In genomic region chr21:16407403-16408279, GRCh38 we compare ENCODE assay signal across 20 cellular contexts.
A peak's percentile ranks its signal among the peaks of the same experiment; 100 is the strongest.
DNase-seq lines count a peak whose midpoint lies in the region; ATAC-seq, FAIRE-seq and TF ChIP-seq lines count a peak whose summit lies in the region.
"Had no signal": no experiment of that assay in that cellular context is flagged by ENCODE, and none has a peak within 500 bp of the region (broad histone marks: within the 10 kb centered on the region; RNA-seq: fewer than 3 reads in every experiment).

No MANE protein-coding gene starts in this region.

- TF ChIP-seq CTCF in cardiac muscle cell (IDR thresholded peaks at IDR 0.05; ENCODE audit: low read depth, low read length) (no peak), right lobe of liver (IDR thresholded peaks at IDR 0.05) (no peak), uterus (IDR thresholded peaks at IDR 0.05) (no peak)

- H3K4me3 ChIP-seq in cardiac muscle cell = no peak overlapping the region
- H3K4me3 ChIP-seq in adipocyte (ENCODE audit: low read length) = no peak overlapping the region
- H3K4me3 ChIP-seq in right lobe of liver = no peak overlapping the region
- no peak overlapping the region for H3K4me3 ChIP-seq in uterus

- no peaks in the 10 kb centered on the region for H3K27me3 Mint-ChIP-seq in activated CD8-positive, alpha-beta memory T cell treated with anti-CD3 and anti-CD28 coated beads, Interleukin-2, amount 10 ng/mL, durations not matched to agents 7 days and 5 days
- H3K27me3 Mint-ChIP-seq: activated naive CD8-positive, alpha-beta T cell treated with anti-CD3 and anti-CD28 coated beads for 36 hours had no signal

- CTCF ChIA-PET in activated CD8-positive, alpha-beta memory T cell treated with anti-CD3 and anti-CD28 coated beads, Interleukin-2, amount 10 ng/mL, durations not matched to agents 7 days and 5 days (lab: Charles Lee) = no interaction called here

- no peak overlapping the region for H3K27ac Mint-ChIP-seq in activated CD8-positive, alpha-beta memory T cell treated with anti-CD3 and anti-CD28 coated beads, Interleukin-2, amount 10 ng/mL, durations not matched to agents 7 days and 5 days
- H3K27ac Mint-ChIP-seq: activated naive CD8-positive, alpha-beta T cell treated with anti-CD3 and anti-CD28 coated beads for 36 hours; CD8-positive, alpha-beta T cell had no signal

- ATAC-seq in Right ventricle myocardium superior (ENCODE audit: poor library complexity) = no peak
- ATAC-seq in right lobe of liver = peak; percentile 98 to 100 (median 100)
- ATAC-seq in activated CD8-positive, alpha-beta memory T cell treated with anti-CD3 and anti-CD28 coated beads, Interleukin-2, amount 10 ng/mL, durations not matched to agents 7 days and 5 days = no peak
- ATAC-seq: CD8-positive, alpha-beta T cell; Right ventricle myocardium inferior had no signal

- no peaks in the 10 kb centered on the region for H3K4me1 Mint-ChIP-seq in activated CD8-positive, alpha-beta memory T cell treated with anti-CD3 and anti-CD28 coated beads, Interleukin-2, amount 10 ng/mL, durations not matched to agents 7 days and 5 days
- H3K4me1 Mint-ChIP-seq: activated naive CD8-positive, alpha-beta T cell treated with anti-CD3 and anti-CD28 coated beads for 36 hours had no signal

- H3K9ac ChIP-seq in adipocyte (ENCODE audit: low read length) = no peak overlapping the region
- H3K9ac ChIP-seq: parathyroid adenoma had no signal

- DNase-seq in cardiac muscle cell (ENCODE audit: low read depth in 1 of 2, low spot score in 1 of 2) (peak in 1 of 2 donors; percentile 4), Right ventricle myocardium superior (no peak), adipocyte (ENCODE audit: low read depth) (peak; percentile 24), right lobe of liver (peak in 1 of 3 donors; percentile 76), uterus (no peak), GM19239 (ENCODE audit: insufficient read length, low spot score) (no peak)
- no peak for DNase-seq in activated CD8-positive, alpha-beta memory T cell treated with anti-CD3 and anti-CD28 coated beads, Interleukin-2, amount 10 ng/mL, durations not matched to agents 7 days and 5 days
- no peak for DNase-seq in activated effector memory CD4-positive, alpha-beta T cell treated with Interleukin-2 at 50 U/mL for 16 hours
- DNase-seq: activated CD4-positive, alpha-beta T cell treated with anti-CD3 and anti-CD28 coated beads for 48 hours; activated naive CD8-positive, alpha-beta T cell treated with anti-CD3 and anti-CD28 coated beads for 36 hours; activated T-cell treated with anti-CD3 and anti-CD28 coated beads for 4 hours; caudate nucleus; CD8-positive, alpha-beta T cell; effector memory CD4-positive, alpha-beta T cell; NCI-H146; NCI-H226; stimulated activated naive CD4-positive, alpha-beta T cell treated with Interleukin-2 at 50 U/mL for 16 hours; T-helper 2 cell had no signal

- H3K36me3 Mint-ChIP-seq in activated CD8-positive, alpha-beta memory T cell treated with anti-CD3 and anti-CD28 coated beads, Interleukin-2, amount 10 ng/mL, durations not matched to agents 7 days and 5 days = no peaks in the 10 kb centered on the region
- H3K36me3 Mint-ChIP-seq: activated naive CD8-positive, alpha-beta T cell treated with anti-CD3 and anti-CD28 coated beads for 36 hours; CD8-positive, alpha-beta T cell had no signal

- peak overlapping the region; percentile 65 for H3K27ac ChIP-seq in cardiac muscle cell
- H3K27ac ChIP-seq in right lobe of liver = peak overlapping the region; percentile 1 to 62 (median 54)
- H3K27ac ChIP-seq in uterus = peak overlapping the region; percentile 18 to 23
- H3K27ac ChIP-seq: parathyroid adenoma had no signal

- peaks cover 9% of the 10 kb centered on the region for H3K9me3 Mint-ChIP-seq in activated CD8-positive, alpha-beta memory T cell treated with anti-CD3 and anti-CD28 coated beads, Interleukin-2, amount 10 ng/mL, durations not matched to agents 7 days and 5 days (ENCODE audit: low read depth)
- H3K9me3 Mint-ChIP-seq: CD8-positive, alpha-beta T cell had no signal

- no peak overlapping the region for H3K4me3 Mint-ChIP-seq in activated CD8-positive, alpha-beta memory T cell treated with anti-CD3 and anti-CD28 coated beads, Interleukin-2, amount 10 ng/mL, durations not matched to agents 7 days and 5 days
- H3K4me3 Mint-ChIP-seq: activated naive CD8-positive, alpha-beta T cell treated with anti-CD3 and anti-CD28 coated beads for 36 hours; CD8-positive, alpha-beta T cell had no signal

- H3K9me3 ChIP-seq in cardiac muscle cell (ENCODE audit: low read depth) = no peaks in the 10 kb centered on the region
- no peaks in the 10 kb centered on the region for H3K9me3 ChIP-seq in adipocyte (ENCODE audit: control insufficient read depth, low read length)
- H3K9me3 ChIP-seq in right lobe of liver = no peaks in the 10 kb centered on the region
- H3K9me3 ChIP-seq in uterus = no peaks in the 10 kb centered on the region

- H3K27me3 ChIP-seq in cardiac muscle cell (no peaks in the 10 kb centered on the region), adipocyte (replicated peaks; ENCODE audit: control insufficient read depth, insufficient read depth, low read length) (no peaks in the 10 kb centered on the region), right lobe of liver (no peaks in the 10 kb centered on the region), uterus (no peaks in the 10 kb centered on the region)

- H3K36me3 ChIP-seq in cardiac muscle cell (no peaks in the 10 kb centered on the region), adipocyte (ENCODE audit: control insufficient read depth, insufficient read depth, low read length, severe bottlenecking) (no peaks in the 10 kb centered on the region), right lobe of liver (no peaks in the 10 kb centered on the region), uterus (no peaks in the 10 kb centered on the region)

- TF ChIP-seq POLR2A in right lobe of liver (IDR thresholded peaks at IDR 0.05) (no peak), uterus (IDR thresholded peaks at IDR 0.05) (no peak)

- intact Hi-C loops in Right ventricle myocardium superior (cut with DNase I) (no loop called here), right lobe of liver (cut with DNase I) (no loop called here), uterus (cut with DNase I; ENCODE audit: low total_unique reads) (no loop called here)

- no peak for FAIRE-seq in GM19239 (lab: Jason Lieb, UNC)

- 22% methylated on average over 2 of the region's 2 CpGs for WGBS in right lobe of liver (ENCODE audit: insufficient coverage, low coverage, low lambda C conversion rate, missing lambda C conversion rate)

- H3K4me1 ChIP-seq in cardiac muscle cell (ENCODE audit: low read depth) (peaks cover 2% of the 10 kb centered on the region), adipocyte (ENCODE audit: control insufficient read depth, insufficient read depth, low read length) (peaks cover 7% of the 10 kb centered on the region), right lobe of liver (peaks cover 0 to 15% (median 0%) of the 10 kb centered on the region in 4 donors), uterus (peaks cover 0 to 6% of the 10 kb centered on the region in 2 donors)
- H3K4me1 ChIP-seq: parathyroid adenoma had no signal

Comparison
In these comparisons a context has a peak if more than half of its experiments do, and no peak if none do; other contexts are left out.
1. ATAC-seq: peak in right lobe of liver (4 of 4); none in Right ventricle myocardium superior (single experiment) and activated CD8-positive, alpha-beta memory T cell treated with anti-CD3 and anti-CD28 coated beads, Interleukin-2, amount 10 ng/mL, durations not matched to agents 7 days and 5 days (single experiment).
2. Peak in every context shown above with its lines, with median percentiles within 50 percentile points of each other: H3K27ac ChIP-seq.